In genomic region chr3:113985526-113985925, GRCh38 we compare ENCODE assay signal across 11 cellular contexts. TPM values are rescaled to one million over a fixed set of nuclear protein-coding genes. Genes with fewer than 3 reads are reported as not detected.
A peak's percentile ranks its signal among the peaks of the same experiment; 100 is the strongest.
DNase-seq lines count a peak whose midpoint lies in the region; ATAC-seq and TF ChIP-seq lines count a peak whose summit lies in the region.
"Had no signal": no experiment of that assay in that cellular context is flagged by ENCODE, and none has a peak within 500 bp of the region (broad histone marks: within the 10 kb centered on the region; RNA-seq: fewer than 3 reads in every experiment).

No MANE protein-coding gene starts in this region.

- H3K27ac ChIP-seq in mesendoderm (ENCODE audit: low read depth, low read length), result no peak overlapping the region
- no peak overlapping the region for H3K27ac ChIP-seq in uterus
- H3K27ac ChIP-seq: dorsolateral prefrontal cortex had no signal

- H4K5ac ChIP-seq in mesendoderm (ENCODE audit: low read length), result no peak overlapping the region

- no peak overlapping the region for H3K23ac ChIP-seq in mesendoderm (ENCODE audit: low read length)

- H2AK5ac ChIP-seq in mesendoderm (ENCODE audit: low read length), result no peak overlapping the region

- H2BK120ac ChIP-seq in mesendoderm (ENCODE audit: low read depth, low read length), result no peak overlapping the region

- TF ChIP-seq POLR2A in uterus (IDR thresholded peaks at IDR 0.05), result no peak

- H4K8ac ChIP-seq in mesendoderm (ENCODE audit: low read depth, low read length), result no peak overlapping the region

- H3K56ac ChIP-seq in mesendoderm (ENCODE audit: low read length), result no peak overlapping the region

- WGBS in mesendoderm (ENCODE audit: extremely low coverage, insufficient coverage, low lambda C conversion rate), result no CpG with 5 or more reads among the region's 4 CpGs

- H3K36me3 ChIP-seq in mesendoderm (ENCODE audit: control insufficient read depth, insufficient read depth, low read length), result no peaks in the 10 kb centered on the region
- H3K36me3 ChIP-seq in uterus, result no peaks in the 10 kb centered on the region

- H3K18ac ChIP-seq in mesendoderm (ENCODE audit: low read length), result no peak overlapping the region

- peaks cover 10% of the 10 kb centered on the region for H3K9me3 Mint-ChIP-seq in chondrocyte (ENCODE audit: low read depth)

- TF ChIP-seq CTCF in chondrocyte (IDR thresholded peaks at IDR 0.05) (no peak), uterus (IDR thresholded peaks at IDR 0.05) (no peak)

- no peaks in the 10 kb centered on the region for H3K4me1 Mint-ChIP-seq in chondrocyte (ENCODE audit: low read depth)

- no peak overlapping the region for H2BK5ac ChIP-seq in mesendoderm (ENCODE audit: low read length)

- no peak overlapping the region for H3K4ac ChIP-seq in mesendoderm (ENCODE audit: low read depth, low read length)

- no peaks in the 10 kb centered on the region for H3K27me3 Mint-ChIP-seq in chondrocyte (ENCODE audit: low read depth)

- no peak overlapping the region for H3K9ac ChIP-seq in mesendoderm (ENCODE audit: low read length)

- H3K79me2 ChIP-seq in mesendoderm (ENCODE audit: control insufficient read depth, insufficient read depth, low read length), result no peaks in the 10 kb centered on the region

- intact Hi-C loops in uterus (cut with DNase I; ENCODE audit: low total_unique reads), result no loop called here

- H3K27ac Mint-ChIP-seq in chondrocyte (ENCODE audit: unreplicated experiment), result no peak overlapping the region

- H3K4me3 ChIP-seq in mesendoderm (ENCODE audit: low read length) (no peak overlapping the region), uterus (no peak overlapping the region)
- H3K4me3 ChIP-seq: dorsolateral prefrontal cortex had no signal

- H3K4me1 ChIP-seq in mesendoderm (ENCODE audit: control insufficient read depth, low read depth, low read length) (no peaks in the 10 kb centered on the region), uterus (no peaks in the 10 kb centered on the region)

- no peak overlapping the region for H3K4me3 Mint-ChIP-seq in chondrocyte (ENCODE audit: unreplicated experiment)

- no peaks in the 10 kb centered on the region for H3K79me1 ChIP-seq in mesendoderm (ENCODE audit: low read length)

- H3K4me2 ChIP-seq in mesendoderm (ENCODE audit: low read length), result no peak overlapping the region

- peak; percentile 76 for DNase-seq in MV-4-11 (lab: John Stamatoyannopoulos, UW)
- DNase-seq in mesendoderm, result peak; percentile 38
- no peak for DNase-seq in chondrocyte (ENCODE audit: low spot score)
- DNase-seq in NCI-H446 (lab: John Stamatoyannopoulos, UW), result no peak
- no peak for DNase-seq in uterus
- DNase-seq: activated gamma-delta T cell treated with Interleukin-2 at 50 U/mL for 16 hours, DMS79 treated with DMSO at 0.1 percent for 48 hours, dorsolateral prefrontal cortex had no signal

- ATAC-seq in GM18907 (IDR thresholded peaks at IDR 0.05; ENCODE audit: unreplicated experiment), result peak; percentile 73
- ATAC-seq in HG02678 (IDR thresholded peaks at IDR 0.05; ENCODE audit: unreplicated experiment), result peak; percentile 79
- ATAC-seq in HG02870 (IDR thresholded peaks at IDR 0.05; ENCODE audit: unreplicated experiment), result no peak

- peaks cover 15% of the 10 kb centered on the region for H3K36me3 Mint-ChIP-seq in chondrocyte (ENCODE audit: low read depth)

- no peak overlapping the region for H2BK15ac ChIP-seq in mesendoderm (replicated peaks; ENCODE audit: low read depth)

- no peaks in the 10 kb centered on the region for H3K27me3 ChIP-seq in mesendoderm (ENCODE audit: insufficient read depth, low read length, poor library complexity)
- H3K27me3 ChIP-seq in uterus, result no peaks in the 10 kb centered on the region
- H3K27me3 ChIP-seq: dorsolateral prefrontal cortex had no signal

- no peaks in the 10 kb centered on the region for H3K9me3 ChIP-seq in uterus

RNA-seq across cellular contexts. Expression of gene ZDHHC23, which starts 37.7 kb away (rescaled TPM):
- 3.1 TPM for polyA plus RNA-seq in mesendoderm (2013, experiment 1 of 2)
- 3.7 TPM for polyA plus RNA-seq in mesendoderm (2013, experiment 2 of 2)
- 0.31 to 0.95 TPM (median 0.37 TPM) in 3 replicates for total RNA-seq in chondrocyte
- total RNA-seq in uterus, result 10 to 100 TPM in 1 of 4 donors, 1 to 10 TPM in 2, under 1 TPM in 1; 0.29 to 10.8 (median 4.9) TPM

Comparison
In these comparisons a context has a peak if more than half of its experiments do, and no peak if none do; other contexts are left out.
1. DNase-seq: peak in MV-4-11 (single experiment) and mesendoderm (single experiment); none in chondrocyte (single experiment), NCI-H446 (0 of 2) and uterus (0 of 2).